Comparison of ENCODE assay signal across 1 cellular context in the genomic region with DNA sequence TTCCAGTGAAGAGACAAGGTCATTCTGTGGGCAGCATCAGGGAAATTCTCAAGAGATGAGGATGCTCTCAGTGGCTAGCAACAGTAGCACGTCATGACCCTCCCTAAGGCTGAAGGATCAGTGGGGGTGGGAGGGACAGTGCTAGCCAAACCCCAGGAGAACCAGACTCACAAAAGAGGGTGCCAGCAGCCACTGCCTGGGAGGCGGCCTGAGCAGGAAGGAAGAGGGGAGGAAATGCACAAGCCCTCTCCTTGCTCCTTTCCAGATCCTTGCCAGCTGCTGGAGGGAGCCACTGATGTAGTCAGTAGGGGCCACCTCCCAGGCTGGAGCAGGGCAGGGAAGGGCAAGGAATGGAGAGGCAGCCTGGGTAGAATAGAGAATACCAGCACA.
TF ChIP-seq lines count a peak whose summit lies in the region.

No MANE protein-coding gene starts in this region.

TF ChIP-seq in GM23338, 12 proteins besides CTCF, POLR2A, EP300 and RAD21 (continued from another document):
- TF ChIP-seq, protein P1, sequence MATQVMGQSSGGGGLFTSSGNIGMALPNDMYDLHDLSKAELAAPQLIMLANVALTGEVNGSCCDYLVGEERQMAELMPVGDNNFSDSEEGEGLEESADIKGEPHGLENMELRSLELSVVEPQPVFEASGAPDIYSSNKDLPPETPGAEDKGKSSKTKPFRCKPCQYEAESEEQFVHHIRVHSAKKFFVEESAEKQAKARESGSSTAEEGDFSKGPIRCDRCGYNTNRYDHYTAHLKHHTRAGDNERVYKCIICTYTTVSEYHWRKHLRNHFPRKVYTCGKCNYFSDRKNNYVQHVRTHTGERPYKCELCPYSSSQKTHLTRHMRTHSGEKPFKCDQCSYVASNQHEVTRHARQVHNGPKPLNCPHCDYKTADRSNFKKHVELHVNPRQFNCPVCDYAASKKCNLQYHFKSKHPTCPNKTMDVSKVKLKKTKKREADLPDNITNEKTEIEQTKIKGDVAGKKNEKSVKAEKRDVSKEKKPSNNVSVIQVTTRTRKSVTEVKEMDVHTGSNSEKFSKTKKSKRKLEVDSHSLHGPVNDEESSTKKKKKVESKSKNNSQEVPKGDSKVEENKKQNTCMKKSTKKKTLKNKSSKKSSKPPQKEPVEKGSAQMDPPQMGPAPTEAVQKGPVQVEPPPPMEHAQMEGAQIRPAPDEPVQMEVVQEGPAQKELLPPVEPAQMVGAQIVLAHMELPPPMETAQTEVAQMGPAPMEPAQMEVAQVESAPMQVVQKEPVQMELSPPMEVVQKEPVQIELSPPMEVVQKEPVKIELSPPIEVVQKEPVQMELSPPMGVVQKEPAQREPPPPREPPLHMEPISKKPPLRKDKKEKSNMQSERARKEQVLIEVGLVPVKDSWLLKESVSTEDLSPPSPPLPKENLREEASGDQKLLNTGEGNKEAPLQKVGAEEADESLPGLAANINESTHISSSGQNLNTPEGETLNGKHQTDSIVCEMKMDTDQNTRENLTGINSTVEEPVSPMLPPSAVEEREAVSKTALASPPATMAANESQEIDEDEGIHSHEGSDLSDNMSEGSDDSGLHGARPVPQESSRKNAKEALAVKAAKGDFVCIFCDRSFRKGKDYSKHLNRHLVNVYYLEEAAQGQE (IDR thresholded peaks at IDR 0.05; ENCODE audit: unreplicated experiment), result no peak
- TF ChIP-seq ZNF331 (CRISPR knock-in tag; IDR thresholded peaks at IDR 0.05; ENCODE audit: low read depth), result no peak
- TF ChIP-seq STAT1 (IDR thresholded peaks at IDR 0.05; ENCODE audit: unreplicated experiment), result no peak
